In the genomic region with DNA sequence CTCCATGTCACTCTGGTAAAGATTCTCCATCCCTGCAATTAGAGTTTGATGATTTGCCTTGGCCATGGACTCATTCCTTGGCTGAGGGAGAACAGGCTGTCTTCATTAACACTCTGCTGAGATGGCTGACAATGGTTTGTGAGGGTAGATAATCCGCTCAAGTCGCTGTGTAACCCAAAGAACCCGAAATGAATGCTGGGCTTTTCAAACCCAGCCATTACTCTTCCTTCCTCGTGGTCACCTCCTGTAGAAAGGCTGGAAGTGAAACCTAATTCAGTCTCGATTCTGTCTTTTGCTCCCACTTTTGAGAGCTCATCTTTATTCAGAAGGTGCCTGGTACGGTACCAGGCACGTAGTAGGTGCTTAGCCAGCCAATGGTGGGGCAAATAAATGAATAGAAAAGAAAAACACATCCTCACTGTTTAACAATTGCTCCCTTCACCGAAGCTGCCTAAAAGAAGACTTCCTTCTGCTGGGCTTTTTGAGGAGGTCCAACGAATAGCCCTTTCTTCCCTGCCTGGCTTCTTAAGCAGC, we compare ENCODE assay signal across 1 cellular context.
TF ChIP-seq lines count a peak whose summit lies in the region.

No MANE protein-coding gene starts in this region.

TF ChIP-seq in H1, 55 proteins besides CTCF, POLR2A, EP300 and RAD21 (continued from another document):
- TF ChIP-seq, protein P1, sequence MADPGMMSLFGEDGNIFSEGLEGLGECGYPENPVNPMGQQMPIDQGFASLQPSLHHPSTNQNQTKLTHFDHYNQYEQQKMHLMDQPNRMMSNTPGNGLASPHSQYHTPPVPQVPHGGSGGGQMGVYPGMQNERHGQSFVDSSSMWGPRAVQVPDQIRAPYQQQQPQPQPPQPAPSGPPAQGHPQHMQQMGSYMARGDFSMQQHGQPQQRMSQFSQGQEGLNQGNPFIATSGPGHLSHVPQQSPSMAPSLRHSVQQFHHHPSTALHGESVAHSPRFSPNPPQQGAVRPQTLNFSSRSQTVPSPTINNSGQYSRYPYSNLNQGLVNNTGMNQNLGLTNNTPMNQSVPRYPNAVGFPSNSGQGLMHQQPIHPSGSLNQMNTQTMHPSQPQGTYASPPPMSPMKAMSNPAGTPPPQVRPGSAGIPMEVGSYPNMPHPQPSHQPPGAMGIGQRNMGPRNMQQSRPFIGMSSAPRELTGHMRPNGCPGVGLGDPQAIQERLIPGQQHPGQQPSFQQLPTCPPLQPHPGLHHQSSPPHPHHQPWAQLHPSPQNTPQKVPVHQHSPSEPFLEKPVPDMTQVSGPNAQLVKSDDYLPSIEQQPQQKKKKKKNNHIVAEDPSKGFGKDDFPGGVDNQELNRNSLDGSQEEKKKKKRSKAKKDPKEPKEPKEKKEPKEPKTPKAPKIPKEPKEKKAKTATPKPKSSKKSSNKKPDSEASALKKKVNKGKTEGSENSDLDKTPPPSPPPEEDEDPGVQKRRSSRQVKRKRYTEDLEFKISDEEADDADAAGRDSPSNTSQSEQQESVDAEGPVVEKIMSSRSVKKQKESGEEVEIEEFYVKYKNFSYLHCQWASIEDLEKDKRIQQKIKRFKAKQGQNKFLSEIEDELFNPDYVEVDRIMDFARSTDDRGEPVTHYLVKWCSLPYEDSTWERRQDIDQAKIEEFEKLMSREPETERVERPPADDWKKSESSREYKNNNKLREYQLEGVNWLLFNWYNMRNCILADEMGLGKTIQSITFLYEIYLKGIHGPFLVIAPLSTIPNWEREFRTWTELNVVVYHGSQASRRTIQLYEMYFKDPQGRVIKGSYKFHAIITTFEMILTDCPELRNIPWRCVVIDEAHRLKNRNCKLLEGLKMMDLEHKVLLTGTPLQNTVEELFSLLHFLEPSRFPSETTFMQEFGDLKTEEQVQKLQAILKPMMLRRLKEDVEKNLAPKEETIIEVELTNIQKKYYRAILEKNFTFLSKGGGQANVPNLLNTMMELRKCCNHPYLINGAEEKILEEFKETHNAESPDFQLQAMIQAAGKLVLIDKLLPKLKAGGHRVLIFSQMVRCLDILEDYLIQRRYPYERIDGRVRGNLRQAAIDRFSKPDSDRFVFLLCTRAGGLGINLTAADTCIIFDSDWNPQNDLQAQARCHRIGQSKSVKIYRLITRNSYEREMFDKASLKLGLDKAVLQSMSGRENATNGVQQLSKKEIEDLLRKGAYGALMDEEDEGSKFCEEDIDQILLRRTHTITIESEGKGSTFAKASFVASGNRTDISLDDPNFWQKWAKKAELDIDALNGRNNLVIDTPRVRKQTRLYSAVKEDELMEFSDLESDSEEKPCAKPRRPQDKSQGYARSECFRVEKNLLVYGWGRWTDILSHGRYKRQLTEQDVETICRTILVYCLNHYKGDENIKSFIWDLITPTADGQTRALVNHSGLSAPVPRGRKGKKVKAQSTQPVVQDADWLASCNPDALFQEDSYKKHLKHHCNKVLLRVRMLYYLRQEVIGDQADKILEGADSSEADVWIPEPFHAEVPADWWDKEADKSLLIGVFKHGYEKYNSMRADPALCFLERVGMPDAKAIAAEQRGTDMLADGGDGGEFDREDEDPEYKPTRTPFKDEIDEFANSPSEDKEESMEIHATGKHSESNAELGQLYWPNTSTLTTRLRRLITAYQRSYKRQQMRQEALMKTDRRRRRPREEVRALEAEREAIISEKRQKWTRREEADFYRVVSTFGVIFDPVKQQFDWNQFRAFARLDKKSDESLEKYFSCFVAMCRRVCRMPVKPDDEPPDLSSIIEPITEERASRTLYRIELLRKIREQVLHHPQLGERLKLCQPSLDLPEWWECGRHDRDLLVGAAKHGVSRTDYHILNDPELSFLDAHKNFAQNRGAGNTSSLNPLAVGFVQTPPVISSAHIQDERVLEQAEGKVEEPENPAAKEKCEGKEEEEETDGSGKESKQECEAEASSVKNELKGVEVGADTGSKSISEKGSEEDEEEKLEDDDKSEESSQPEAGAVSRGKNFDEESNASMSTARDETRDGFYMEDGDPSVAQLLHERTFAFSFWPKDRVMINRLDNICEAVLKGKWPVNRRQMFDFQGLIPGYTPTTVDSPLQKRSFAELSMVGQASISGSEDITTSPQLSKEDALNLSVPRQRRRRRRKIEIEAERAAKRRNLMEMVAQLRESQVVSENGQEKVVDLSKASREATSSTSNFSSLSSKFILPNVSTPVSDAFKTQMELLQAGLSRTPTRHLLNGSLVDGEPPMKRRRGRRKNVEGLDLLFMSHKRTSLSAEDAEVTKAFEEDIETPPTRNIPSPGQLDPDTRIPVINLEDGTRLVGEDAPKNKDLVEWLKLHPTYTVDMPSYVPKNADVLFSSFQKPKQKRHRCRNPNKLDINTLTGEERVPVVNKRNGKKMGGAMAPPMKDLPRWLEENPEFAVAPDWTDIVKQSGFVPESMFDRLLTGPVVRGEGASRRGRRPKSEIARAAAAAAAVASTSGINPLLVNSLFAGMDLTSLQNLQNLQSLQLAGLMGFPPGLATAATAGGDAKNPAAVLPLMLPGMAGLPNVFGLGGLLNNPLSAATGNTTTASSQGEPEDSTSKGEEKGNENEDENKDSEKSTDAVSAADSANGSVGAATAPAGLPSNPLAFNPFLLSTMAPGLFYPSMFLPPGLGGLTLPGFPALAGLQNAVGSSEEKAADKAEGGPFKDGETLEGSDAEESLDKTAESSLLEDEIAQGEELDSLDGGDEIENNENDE (IDR thresholded peaks at IDR 0.05; ENCODE audit: insufficient replicate concordance, low read length): no peak
- TF ChIP-seq EZH2 (IDR thresholded peaks at IDR 0.05; ENCODE audit: low read depth, low read length, severe bottlenecking) (no peak), YY1 (IDR thresholded peaks at IDR 0.05; ENCODE audit: low read depth, low read length) (no peak), GABPA (IDR thresholded peaks at IDR 0.05; ENCODE audit: borderline replicate concordance, insufficient read depth, low read length) (no peak), MAFK (IDR thresholded peaks at IDR 0.05; ENCODE audit: low read depth, low read length) (no peak), RXRA (IDR thresholded peaks at IDR 0.05; ENCODE audit: insufficient read depth, low read depth, low read length) (no peak), PHF8 (conservative IDR thresholded peaks at IDR 0.05; ENCODE audit: low read depth, low read length) (no peak), EGR1 (IDR thresholded peaks at IDR 0.05; ENCODE audit: borderline replicate concordance, low read depth, low read length) (no peak), KDM4A (IDR thresholded peaks at IDR 0.05; ENCODE audit: low read depth, low read length, severe bottlenecking) (no peak), KDM1A (IDR thresholded peaks at IDR 0.05; ENCODE audit: borderline replicate concordance, low read length) (no peak), HDAC2 (IDR thresholded peaks at IDR 0.05; ENCODE audit: borderline replicate concordance in 1 of 2, low read depth in 2 of 2, low read length in 2 of 2) (no peak), GTF2F1 (IDR thresholded peaks at IDR 0.05; ENCODE audit: borderline replicate concordance, low read depth, low read length) (no peak)
- TF ChIP-seq, protein P2, sequence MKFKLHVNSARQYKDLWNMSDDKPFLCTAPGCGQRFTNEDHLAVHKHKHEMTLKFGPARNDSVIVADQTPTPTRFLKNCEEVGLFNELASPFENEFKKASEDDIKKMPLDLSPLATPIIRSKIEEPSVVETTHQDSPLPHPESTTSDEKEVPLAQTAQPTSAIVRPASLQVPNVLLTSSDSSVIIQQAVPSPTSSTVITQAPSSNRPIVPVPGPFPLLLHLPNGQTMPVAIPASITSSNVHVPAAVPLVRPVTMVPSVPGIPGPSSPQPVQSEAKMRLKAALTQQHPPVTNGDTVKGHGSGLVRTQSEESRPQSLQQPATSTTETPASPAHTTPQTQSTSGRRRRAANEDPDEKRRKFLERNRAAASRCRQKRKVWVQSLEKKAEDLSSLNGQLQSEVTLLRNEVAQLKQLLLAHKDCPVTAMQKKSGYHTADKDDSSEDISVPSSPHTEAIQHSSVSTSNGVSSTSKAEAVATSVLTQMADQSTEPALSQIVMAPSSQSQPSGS (IDR thresholded peaks at IDR 0.05; ENCODE audit: low read length): no peak
- TF ChIP-seq, protein P3, sequence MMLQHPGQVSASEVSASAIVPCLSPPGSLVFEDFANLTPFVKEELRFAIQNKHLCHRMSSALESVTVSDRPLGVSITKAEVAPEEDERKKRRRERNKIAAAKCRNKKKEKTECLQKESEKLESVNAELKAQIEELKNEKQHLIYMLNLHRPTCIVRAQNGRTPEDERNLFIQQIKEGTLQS (IDR thresholded peaks at IDR 0.05; ENCODE audit: insufficient read depth, low read depth, low read length): no peak
